In genomic region chr10:6163364-6164270, GRCh38 we compare ENCODE assay signal across 1 cellular context.
A peak's percentile ranks its signal among the peaks of the same experiment; 100 is the strongest.
TF ChIP-seq lines count a peak whose summit lies in the region.

No MANE protein-coding gene starts in this region.

TF ChIP-seq in K562, 482 proteins besides CTCF, POLR2A, EP300 and RAD21 (continued from another document and continues in another):
- TF ChIP-seq ZBTB34 (CRISPR knock-in tag; IDR thresholded peaks at IDR 0.05) (no peak), TCF3 (CRISPR knock-in tag; IDR thresholded peaks at IDR 0.05) (peak; percentile 36; the same call in 1 of the 2 replicates), TBP (optimal IDR thresholded peaks at IDR 0.05; ENCODE audit: low read depth, low read length) (peak; percentile 50), NCOA2 (IDR thresholded peaks at IDR 0.05; ENCODE audit: partially characterized antibody in 2 of 2) (no peak), JUN (IDR thresholded peaks at IDR 0.05; ENCODE audit: borderline replicate concordance, low read depth, low read length) (0 out of 2 replicates have a peak, but pooled peaks have one; percentile 68), JUN (CRISPR knock-in tag; IDR thresholded peaks at IDR 0.05; ENCODE audit: borderline replicate concordance) (no peak), IRF2 (CRISPR knock-in tag; IDR thresholded peaks at IDR 0.05) (no peak), KDM5B (IDR thresholded peaks at IDR 0.05; ENCODE audit: insufficient replicate concordance, low read depth, low read length) (peak; percentile 41), DACH1 (IDR thresholded peaks at IDR 0.05; ENCODE audit: partially characterized antibody) (peak; percentile 62), KLF6 (CRISPR knock-in tag; IDR thresholded peaks at IDR 0.05; ENCODE audit: borderline replicate concordance) (0 out of 2 replicates have a peak, but pooled peaks have one; percentile 46), PCBP1 (IDR thresholded peaks at IDR 0.05; ENCODE audit: low read depth, low read length, poor library complexity, severe bottlenecking) (peak; percentile 32), HDAC2 (IDR thresholded peaks at IDR 0.05) (peak; percentile 58; the same call in 1 of the 2 replicates), PBX2 (CRISPR knock-in tag; IDR thresholded peaks at IDR 0.05; ENCODE audit: low read depth) (no peak), PBX2 (tag; conservative IDR thresholded peaks at IDR 0.05; ENCODE audit: low read depth) (peak; percentile 41), HOXB6 (CRISPR knock-in tag; IDR thresholded peaks at IDR 0.05; ENCODE audit: borderline replicate concordance) (no peak), TEAD4 (IDR thresholded peaks at IDR 0.05; ENCODE audit: low read length) (peak; percentile 46; the same call in 1 of the 2 replicates), TEAD4 (CRISPR knock-in tag; IDR thresholded peaks at IDR 0.05; ENCODE audit: borderline replicate concordance) (no peak), FOXK1 (CRISPR knock-in tag; IDR thresholded peaks at IDR 0.05; ENCODE audit: borderline replicate concordance) (0 out of 2 replicates have a peak, but pooled peaks have one; percentile 18), IRF1 (CRISPR knock-in tag; IDR thresholded peaks at IDR 0.05; ENCODE audit: borderline replicate concordance) (no peak), MGA (IDR thresholded peaks at IDR 0.05) (peak; percentile 89), RB1 (IDR thresholded peaks at IDR 0.05; ENCODE audit: low read depth) (peak; percentile 68; the same call in 1 of the 2 replicates), CLOCK (CRISPR knock-in tag; IDR thresholded peaks at IDR 0.05; ENCODE audit: borderline replicate concordance) (peak; percentile 89), ZNF75A (CRISPR knock-in tag; IDR thresholded peaks at IDR 0.05) (no peak), SIX5 (IDR thresholded peaks at IDR 0.05; ENCODE audit: borderline replicate concordance in 1 of 2, insufficient read depth in 1 of 2, low read depth in 1 of 2, low read length in 2 of 2) (peak in 1 of 2 experiments; percentile 32; a peak in 1 of 4 replicates), PTTG1 (tag; IDR thresholded peaks at IDR 0.05; ENCODE audit: low read depth) (no peak), BRF2 (IDR thresholded peaks at IDR 0.05; ENCODE audit: borderline replicate concordance, insufficient read depth, insufficient read length) (no peak), ZNF766 (CRISPR knock-in tag; conservative IDR thresholded peaks at IDR 0.05) (peak; percentile 81), ELF1 (tag; IDR thresholded peaks at IDR 0.05) (peak; percentile 45; the same call in 1 of the 2 replicates), MYNN (IDR thresholded peaks at IDR 0.05) (peak; percentile 9; the same call in 1 of the 2 replicates), MYNN (CRISPR knock-in tag; IDR thresholded peaks at IDR 0.05) (no peak), RNF2 (IDR thresholded peaks at IDR 0.05) (peak; percentile 82), ZNF347 (CRISPR knock-in tag; IDR thresholded peaks at IDR 0.05; ENCODE audit: low read depth) (no peak), BDP1 (IDR thresholded peaks at IDR 0.05; ENCODE audit: insufficient read depth, insufficient read length) (no peak), FOXA3 (CRISPR knock-in tag; conservative IDR thresholded peaks at IDR 0.05 in 1 of 2, IDR thresholded peaks at IDR 0.05 in 1 of 2) (no peak), BHLHE40 (IDR thresholded peaks at IDR 0.05; ENCODE audit: low read length) (peak; percentile 98), KLF16 (IDR thresholded peaks at IDR 0.05) (no peak), NFIC (IDR thresholded peaks at IDR 0.05) (peak; percentile 5; the same call in 1 of the 2 replicates), SMAD1 (IDR thresholded peaks at IDR 0.05; ENCODE audit: low read depth, low read length, partially characterized antibody) (peak; percentile 80), POLR2B (IDR thresholded peaks at IDR 0.05; ENCODE audit: low read depth, partially characterized antibody) (peak; percentile 33), ZNF778 (CRISPR knock-in tag; IDR thresholded peaks at IDR 0.05) (no peak), ESRRA (IDR thresholded peaks at IDR 0.05; ENCODE audit: borderline replicate concordance, low read depth) (peak; percentile 45; the same call in 1 of the 2 replicates)
